31 cellular contexts compared by ENCODE assay signal in the genomic region with DNA sequence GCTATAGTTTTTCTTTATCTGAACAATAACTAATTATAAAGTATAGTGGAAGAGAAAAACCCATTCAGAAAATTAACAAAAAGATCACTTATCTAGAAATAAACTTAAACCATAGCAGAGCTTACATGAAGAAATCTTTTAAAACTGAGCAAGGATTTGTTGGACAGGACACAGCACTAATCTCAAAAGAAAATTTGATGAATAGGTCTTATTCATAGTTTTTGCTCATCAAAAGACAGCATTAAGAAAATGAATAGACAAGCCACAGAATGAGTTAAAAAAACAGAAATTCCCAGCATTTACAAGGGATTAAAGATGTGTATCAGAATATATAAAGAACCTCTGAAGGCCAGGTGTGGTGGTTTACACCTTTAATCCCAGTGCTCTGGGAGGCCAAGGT.
"Had no signal": no experiment of that assay in that cellular context is flagged by ENCODE, and none has a peak within 500 bp of the region (broad histone marks: within the 10 kb centered on the region; RNA-seq: fewer than 3 reads in every experiment).

No MANE protein-coding gene starts in this region.

- H3K27me3 ChIP-seq: adrenal gland, ascending aorta, body of pancreas, brain microvascular endothelial cell, breast epithelium, cardiac muscle cell had no signal

- H3K36me3 ChIP-seq: adrenal gland, ascending aorta, brain microvascular endothelial cell, breast epithelium, cardiac muscle cell had no signal

- ATAC-seq: activated naive CD4-positive, alpha-beta T cell treated with anti-CD3 and anti-CD28 coated beads, Interleukin-2, amount 50 U/mL, for 72 hours; activated naive CD8-positive, alpha-beta T cell treated with anti-CD3 and anti-CD28 coated beads, Interleukin-2, amount 50 U/mL, for 24 hours; activated T-cell treated with anti-CD3 and anti-CD28 coated beads, Interleukin-2, amount 50 U/mL, for 4 hours; activated T-cell treated with anti-CD3 and anti-CD28 coated beads, Interleukin-2, amount 50 U/mL, for 72 hours; activated T-helper 17 cell treated with anti-CD3 and anti-CD28 coated beads, Interleukin-2, amount 50 U/mL, for 72 hours; body of pancreas had no signal

- H3K9me3 ChIP-seq: adrenal gland, body of pancreas had no signal

- DNase-seq: activated effector memory CD4-positive, alpha-beta T cell treated with anti-CD3 and anti-CD28 coated beads, Interleukin-2, amount 50 U/mL, for 16 hours; activated effector memory CD4-positive, alpha-beta T cell treated with Interleukin-2 at 50 U/mL for 16 hours; activated gamma-delta T cell; activated gamma-delta T cell treated with Interleukin-2 at 50 U/mL for 16 hours; activated naive CD4-positive, alpha-beta T cell; activated naive CD4-positive, alpha-beta T cell treated with anti-CD3 and anti-CD28 coated beads for 36 hours; activated naive CD4-positive, alpha-beta T cell treated with anti-CD3 and anti-CD28 coated beads, Interleukin-2, amount 10 ng/mL, durations not matched to agents 7 days and 5 days; activated naive CD4-positive, alpha-beta T cell treated with anti-CD3 and anti-CD28 coated beads, Interleukin-2, amount 50 U/mL, for 16 hours; activated naive CD4-positive, alpha-beta T cell treated with Interleukin-2 at 50 U/mL for 16 hours; activated naive CD8-positive, alpha-beta T cell treated with anti-CD3 and anti-CD28 coated beads for 36 hours; activated naive CD8-positive, alpha-beta T cell treated with anti-CD3 and anti-CD28 coated beads, Interleukin-2, amount 10 ng/mL, durations not matched to agents 7 days and 5 days; activated naive CD8-positive, alpha-beta T cell treated with anti-CD3 and anti-CD28 coated beads, Interleukin-2, amount 50 U/mL, for 24 hours; activated T-cell treated with anti-CD3 and anti-CD28 coated beads, Interleukin-2, amount 50 U/mL, for 24 hours; activated T-cell treated with anti-CD3 and anti-CD28 coated beads, Interleukin-2, amount 50 U/mL, for 4 hours; activated T-cell treated with anti-CD3 and anti-CD28 coated beads, Interleukin-2, amount 50 U/mL, for 48 hours; activated T-cell treated with anti-CD3 and anti-CD28 coated beads, Interleukin-2, amount 50 U/mL, for 72 hours; adrenal gland; amniotic stem cell; amygdala; anterior cingulate cortex; aorta; body of pancreas; brain microvascular endothelial cell; caudate nucleus; central memory CD4-positive, alpha-beta T cell; cerebellar nuclear complex had no signal

- H3K4me3 ChIP-seq: adrenal gland, ascending aorta, body of pancreas, breast epithelium, cardiac muscle cell had no signal
